16 cellular contexts compared by ENCODE assay signal in the genomic region with DNA sequence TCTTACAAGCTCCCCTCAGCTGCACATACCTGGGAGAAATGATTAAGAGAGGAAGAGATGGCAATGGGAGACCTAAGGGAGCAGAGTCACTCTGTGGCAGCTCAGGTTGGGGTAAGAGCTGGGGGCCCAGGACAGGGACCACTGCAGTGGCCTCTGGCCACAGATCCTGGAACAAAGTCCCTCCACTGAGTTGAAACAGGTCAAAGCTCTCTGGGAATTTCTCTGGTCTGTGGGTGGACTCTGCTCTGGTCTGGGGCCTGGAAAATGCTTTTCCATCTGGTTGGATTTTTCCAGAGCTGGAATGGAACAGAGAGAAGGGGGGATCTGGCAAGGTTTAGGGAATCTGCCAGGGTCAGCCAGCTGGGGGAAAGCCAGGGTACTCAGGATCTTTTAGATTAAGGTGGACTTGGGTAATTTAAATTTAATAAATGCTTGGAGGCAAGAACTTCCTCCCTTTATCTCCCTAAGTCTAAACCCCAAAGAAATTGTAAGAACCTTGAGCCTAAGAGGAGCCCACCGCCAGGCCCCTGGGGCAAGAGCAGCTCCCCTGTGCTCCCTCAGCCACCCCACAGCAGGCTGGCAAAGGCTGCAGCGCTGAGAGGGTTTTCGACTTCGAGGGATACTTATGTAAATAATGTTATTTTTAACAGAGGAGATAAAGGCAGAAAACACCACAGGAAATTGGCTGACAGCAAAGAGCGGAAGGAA. TPM values are rescaled to one million over a fixed set of nuclear protein-coding genes. Genes with fewer than 3 reads are reported as not detected.
DNase-seq lines count a peak whose midpoint lies in the region; ATAC-seq and TF ChIP-seq lines count a peak whose summit lies in the region.
"Had no signal": no experiment of that assay in that cellular context is flagged by ENCODE, and none has a peak within 500 bp of the region (broad histone marks: within the 10 kb centered on the region; RNA-seq: fewer than 3 reads in every experiment).

No MANE protein-coding gene starts in this region.

- H3K4me2 ChIP-seq in PC-3 (ENCODE audit: low read length) = peak overlapping the region; percentile 96

- H3K4me3 ChIP-seq in PC-3 (ENCODE audit: low read length) = peak overlapping the region; percentile 74
- peak overlapping the region; percentile 78 to 86 for H3K4me3 ChIP-seq in foreskin fibroblast (ENCODE audit: low read depth in 1 of 2, low read length in 2 of 2)
- H3K4me3 ChIP-seq: skin epidermis had no signal

- H3K4me1 Mint-ChIP-seq in stimulated activated naive B cell treated with anti-CD40 and anti-IgM and Interleukin-4, amounts not matched to agents 10 μg/mL and 1 μg/mL and 100 μg/mL, for 72 hours = peaks cover 26 to 53% of the 10 kb centered on the region in 2 donors
- peaks cover 21% of the 10 kb centered on the region for H3K4me1 Mint-ChIP-seq in activated T-helper 2 cell treated with anti-CD3 and anti-CD28 coated beads, Interferon-gamma antibody, Interleukin-2, Interleukin-4, amounts not matched to agents 10 μg/mL and 5 μg/mL and 100 μg/mL, durations not matched to agents 14 hours and 24 hours and 36 hours (ENCODE audit: low read depth)

- no peak overlapping the region for H3K27ac ChIP-seq in PC-3 (ENCODE audit: low read length)

- H4K20me1 ChIP-seq in PC-3 (ENCODE audit: low read length) = no peaks in the 10 kb centered on the region

- CTCF ChIA-PET in PC-3 (lab: Charles Lee) = interaction anchor here (0.6 kb wide), 1 partner anchor 298 kb away, joined by 3 read pairs; no protein-coding TSS in a partner anchor

- H3K36me3 Mint-ChIP-seq in stimulated activated naive B cell treated with anti-CD40 and anti-IgM and Interleukin-4, amounts not matched to agents 10 μg/mL and 1 μg/mL and 100 μg/mL, for 72 hours = peaks cover 3 to 11% of the 10 kb centered on the region in 2 donors
- H3K36me3 Mint-ChIP-seq in activated T-helper 2 cell treated with anti-CD3 and anti-CD28 coated beads, Interferon-gamma antibody, Interleukin-2, Interleukin-4, amounts not matched to agents 10 μg/mL and 5 μg/mL and 100 μg/mL, durations not matched to agents 14 hours and 24 hours and 36 hours (ENCODE audit: low read depth) = no peaks in the 10 kb centered on the region
- H3K36me3 Mint-ChIP-seq: activated CD4-positive, alpha-beta memory T cell treated with anti-CD3 and anti-CD28 coated beads for 36 hours had no signal

- peak overlapping the region; percentile 37; the same call in 1 of the 2 replicates for H3K9ac ChIP-seq in PC-3 (ENCODE audit: low read length)

- peak overlapping the region; percentile 92 for H2AFZ ChIP-seq in PC-3 (ENCODE audit: low read length)

- BruUV-seq in PC-3 (replicated peaks; lab: Mats Ljungman, UMichigan) = no TSS peak

- peak; percentile 1; the same call in 1 of the 2 replicates for ATAC-seq in PC-3
- no peak for ATAC-seq in stimulated activated naive B cell treated with anti-CD40 and anti-IgM and Interleukin-4, amounts not matched to agents 10 μg/mL and 1 μg/mL and 100 μg/mL, for 72 hours (replicated peaks)
- no peak for ATAC-seq in GM21528 (IDR thresholded peaks at IDR 0.05; ENCODE audit: low FRiP score, unreplicated experiment)
- ATAC-seq: left cardiac atrium had no signal

- POLR2A ChIA-PET in PC-3 (lab: Charles Lee; ENCODE audit: unreplicated experiment) = no interaction called here

- intact Hi-C loops in PC-3 (cut with micrococcal nuclease) = loop anchor here (1.0 to 5.0 kb wide), 2 partner anchors 46 to 221 kb away; no protein-coding TSS in a partner anchor
- intact Hi-C loops in activated T-helper 2 cell treated with anti-CD3 and anti-CD28 coated beads, Interferon-gamma antibody, Interleukin-2, Interleukin-4, amounts not matched to agents 10 μg/mL and 5 μg/mL and 100 μg/mL, durations not matched to agents 14 hours and 24 hours and 36 hours (cut with micrococcal nuclease) = no loop called here
- intact Hi-C loops in posterior vena cava (cut with DNase I) = loop anchor here in 1 of 2 donors (10.0 kb wide), 1 partner anchor 386 kb away; no protein-coding TSS in a partner anchor

- no peaks in the 10 kb centered on the region for H3K36me3 ChIP-seq in PC-3 (ENCODE audit: low read depth, low read length)

- no peaks in the 10 kb centered on the region for H3F3A ChIP-seq in PC-3 (ENCODE audit: low read length, unreplicated experiment)

- DNase-seq in DMS79 treated with DMSO at 0.1 percent for 48 hours (lab: John Stamatoyannopoulos, UW) = peak; percentile 50
- DNase-seq in DMS79 (lab: John Stamatoyannopoulos, UW) = no peak
- no peak for DNase-seq in PC-3
- no peak for DNase-seq in foreskin fibroblast
- DNase-seq in stimulated activated naive B cell treated with anti-CD40 and anti-IgM and Interleukin-4, amounts not matched to agents 10 μg/mL and 1 μg/mL and 100 μg/mL, for 72 hours = no peak
- no peak for DNase-seq in activated T-helper 2 cell treated with anti-CD3 and anti-CD28 coated beads, Interferon-gamma antibody, Interleukin-2, Interleukin-4, amounts not matched to agents 10 μg/mL and 5 μg/mL and 100 μg/mL, durations not matched to agents 14 hours and 24 hours and 36 hours (ENCODE audit: low spot score)
- no peak for DNase-seq in posterior vena cava (ENCODE audit: low spot score)
- DNase-seq: activated effector memory CD4-positive, alpha-beta T cell treated with anti-CD3 and anti-CD28 coated beads, Interleukin-2, amount 50 U/mL, for 16 hours; DMS 273 treated with DMSO at 0.1 percent for 48 hours; left cardiac atrium; T1000 had no signal

- peaks cover 47% of the 10 kb centered on the region for H3K4me1 ChIP-seq in PC-3 (ENCODE audit: insufficient read depth, low read length)

- H3K79me2 ChIP-seq in PC-3 (ENCODE audit: low read length) = peaks cover 32% of the 10 kb centered on the region

- H3K27me3 Mint-ChIP-seq in stimulated activated naive B cell treated with anti-CD40 and anti-IgM and Interleukin-4, amounts not matched to agents 10 μg/mL and 1 μg/mL and 100 μg/mL, for 72 hours = peaks cover 82 to 95% of the 10 kb centered on the region in 2 donors
- H3K27me3 Mint-ChIP-seq in activated T-helper 2 cell treated with anti-CD3 and anti-CD28 coated beads, Interferon-gamma antibody, Interleukin-2, Interleukin-4, amounts not matched to agents 10 μg/mL and 5 μg/mL and 100 μg/mL, durations not matched to agents 14 hours and 24 hours and 36 hours (ENCODE audit: low read depth) = peaks cover 91% of the 10 kb centered on the region

- peak overlapping the region; percentile 34 for H3K27ac Mint-ChIP-seq in stimulated activated naive B cell treated with anti-CD40 and anti-IgM and Interleukin-4, amounts not matched to agents 10 μg/mL and 1 μg/mL and 100 μg/mL, for 72 hours
- H3K27ac Mint-ChIP-seq in activated T-helper 2 cell treated with anti-CD3 and anti-CD28 coated beads, Interferon-gamma antibody, Interleukin-2, Interleukin-4, amounts not matched to agents 10 μg/mL and 5 μg/mL and 100 μg/mL, durations not matched to agents 14 hours and 24 hours and 36 hours = no peak overlapping the region
- H3K27ac Mint-ChIP-seq: activated CD4-positive, alpha-beta memory T cell treated with anti-CD3 and anti-CD28 coated beads for 36 hours had no signal

- H3K9me3 ChIP-seq in PC-3 (ENCODE audit: low read length) = no peaks in the 10 kb centered on the region

- H3K9me2 ChIP-seq in PC-3 (replicated peaks; ENCODE audit: low read length) = no peaks in the 10 kb centered on the region

- TF ChIP-seq CTCF in PC-3 (conservative IDR thresholded peaks at IDR 0.05; ENCODE audit: low read depth, low read length) (no peak), foreskin fibroblast (IDR thresholded peaks at IDR 0.05; ENCODE audit: low read depth, low read length) (no peak)

- H3K4me3 Mint-ChIP-seq in stimulated activated naive B cell treated with anti-CD40 and anti-IgM and Interleukin-4, amounts not matched to agents 10 μg/mL and 1 μg/mL and 100 μg/mL, for 72 hours = no peak overlapping the region
- H3K4me3 Mint-ChIP-seq in activated T-helper 2 cell treated with anti-CD3 and anti-CD28 coated beads, Interferon-gamma antibody, Interleukin-2, Interleukin-4, amounts not matched to agents 10 μg/mL and 5 μg/mL and 100 μg/mL, durations not matched to agents 14 hours and 24 hours and 36 hours (ENCODE audit: low read depth) = no peak overlapping the region
- H3K4me3 Mint-ChIP-seq: activated CD4-positive, alpha-beta memory T cell treated with anti-CD3 and anti-CD28 coated beads for 36 hours had no signal

- H3K27me3 ChIP-seq in PC-3 (ENCODE audit: low read length) = no peaks in the 10 kb centered on the region

- peaks cover 0 to 2% of the 10 kb centered on the region in 2 donors for H3K9me3 Mint-ChIP-seq in stimulated activated naive B cell treated with anti-CD40 and anti-IgM and Interleukin-4, amounts not matched to agents 10 μg/mL and 1 μg/mL and 100 μg/mL, for 72 hours
- no peaks in the 10 kb centered on the region for H3K9me3 Mint-ChIP-seq in activated T-helper 2 cell treated with anti-CD3 and anti-CD28 coated beads, Interferon-gamma antibody, Interleukin-2, Interleukin-4, amounts not matched to agents 10 μg/mL and 5 μg/mL and 100 μg/mL, durations not matched to agents 14 hours and 24 hours and 36 hours
- H3K9me3 Mint-ChIP-seq: activated CD4-positive, alpha-beta memory T cell treated with anti-CD3 and anti-CD28 coated beads for 36 hours had no signal

RNA-seq across cellular contexts. Expression of gene HOXC10, which starts 3.7 kb away (rescaled TPM):
- 0.69 and 2.9 TPM in 2 replicates for total RNA-seq in PC-3 (2014; rRNA removed)
- not detected in 2 replicates for total RNA-seq in activated T-helper 2 cell treated with anti-CD3 and anti-CD28 coated beads, Interferon-gamma antibody, Interleukin-2, Interleukin-4, amounts not matched to agents 10 μg/mL and 5 μg/mL and 100 μg/mL, durations not matched to agents 14 hours and 24 hours and 36 hours
- 10 to 100 TPM; 27.9 to 35.5 TPM for total RNA-seq in posterior vena cava
- total RNA-seq: activated CD4-positive, alpha-beta memory T cell treated with anti-CD3 and anti-CD28 coated beads for 36 hours; bronchial epithelial cell; left cardiac atrium; temporal lobe had no signal

RNA-seq across cellular contexts. Expression of gene HOXC9, which starts 11.3 kb away (rescaled TPM):
- 1.5 and 1.8 TPM in 2 replicates for total RNA-seq in PC-3 (2014; rRNA removed)
- total RNA-seq in activated T-helper 2 cell treated with anti-CD3 and anti-CD28 coated beads, Interferon-gamma antibody, Interleukin-2, Interleukin-4, amounts not matched to agents 10 μg/mL and 5 μg/mL and 100 μg/mL, durations not matched to agents 14 hours and 24 hours and 36 hours = not detected in 2 replicates
- 10 to 100 TPM in 1 of 2 donors, 1 to 10 TPM in 1; 7.0 to 12.0 TPM for total RNA-seq in posterior vena cava
- total RNA-seq: activated CD4-positive, alpha-beta memory T cell treated with anti-CD3 and anti-CD28 coated beads for 36 hours; bronchial epithelial cell; left cardiac atrium; temporal lobe had no signal

RNA-seq across cellular contexts. Expression of gene HOTAIR, which starts 13.9 kb away (rescaled TPM):
- total RNA-seq in PC-3 (2014; rRNA removed) = 3.5 and 4.3 TPM in 2 replicates
- not detected in 2 replicates for total RNA-seq in activated T-helper 2 cell treated with anti-CD3 and anti-CD28 coated beads, Interferon-gamma antibody, Interleukin-2, Interleukin-4, amounts not matched to agents 10 μg/mL and 5 μg/mL and 100 μg/mL, durations not matched to agents 14 hours and 24 hours and 36 hours
- 1 to 10 TPM; 2.0 to 4.8 TPM for total RNA-seq in posterior vena cava
- total RNA-seq: activated CD4-positive, alpha-beta memory T cell treated with anti-CD3 and anti-CD28 coated beads for 36 hours; bronchial epithelial cell; left cardiac atrium; temporal lobe had no signal

RNA-seq across cellular contexts. Expression of gene HOXC11, which starts 15.7 kb away (rescaled TPM):
- total RNA-seq in PC-3 (2014; rRNA removed) = 0.84 and 1.2 TPM in 2 replicates
- not detected in 2 replicates for total RNA-seq in activated T-helper 2 cell treated with anti-CD3 and anti-CD28 coated beads, Interferon-gamma antibody, Interleukin-2, Interleukin-4, amounts not matched to agents 10 μg/mL and 5 μg/mL and 100 μg/mL, durations not matched to agents 14 hours and 24 hours and 36 hours
- total RNA-seq in posterior vena cava = 1 to 10 TPM; 1.3 to 4.2 TPM
- total RNA-seq: activated CD4-positive, alpha-beta memory T cell treated with anti-CD3 and anti-CD28 coated beads for 36 hours; bronchial epithelial cell; left cardiac atrium; temporal lobe had no signal

RNA-seq across cellular contexts. Expression of gene HOXC8, which starts 20.1 kb away (rescaled TPM):
- 1.1 and 2.4 TPM in 2 replicates for total RNA-seq in PC-3 (2014; rRNA removed)
- not detected in 2 replicates for total RNA-seq in activated T-helper 2 cell treated with anti-CD3 and anti-CD28 coated beads, Interferon-gamma antibody, Interleukin-2, Interleukin-4, amounts not matched to agents 10 μg/mL and 5 μg/mL and 100 μg/mL, durations not matched to agents 14 hours and 24 hours and 36 hours
- 10 to 100 TPM; 13.5 to 22.4 TPM for total RNA-seq in posterior vena cava
- total RNA-seq: activated CD4-positive, alpha-beta memory T cell treated with anti-CD3 and anti-CD28 coated beads for 36 hours; bronchial epithelial cell; left cardiac atrium; temporal lobe had no signal
